In the genomic region with DNA sequence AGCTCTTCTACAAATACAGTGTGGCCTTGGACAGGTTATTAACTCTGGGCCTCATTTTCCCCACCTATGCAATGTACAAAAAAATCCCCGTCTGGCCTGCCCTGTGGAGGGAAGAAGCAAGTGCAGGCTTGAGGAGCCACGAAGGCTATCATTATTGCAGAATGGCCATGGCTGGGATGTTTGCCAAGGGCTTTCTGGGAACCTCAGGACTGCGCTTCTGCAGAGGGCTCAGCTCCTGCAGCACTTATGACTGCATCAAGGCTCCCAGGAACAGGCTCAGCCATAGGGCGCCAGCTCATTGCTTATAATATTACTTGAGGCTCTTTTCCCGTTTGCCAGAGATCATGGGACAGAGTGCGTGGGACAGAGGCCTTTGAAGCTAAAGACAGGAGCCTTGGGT, we compare ENCODE assay signal across 12 cellular contexts. TPM values are rescaled to one million over a fixed set of nuclear protein-coding genes. Genes with fewer than 3 reads are reported as not detected.
DNase-seq lines count a peak whose midpoint lies in the region; ATAC-seq, FAIRE-seq and TF ChIP-seq lines count a peak whose summit lies in the region.
"Had no signal": no experiment of that assay in that cellular context is flagged by ENCODE, and none has a peak within 500 bp of the region (broad histone marks: within the 10 kb centered on the region; RNA-seq: fewer than 3 reads in every experiment).

No MANE protein-coding gene starts in this region.

- H3K27ac ChIP-seq in kidney (ENCODE audit: low read depth in 2 of 2, low read length in 2 of 2): no peak overlapping the region
- H3K27ac ChIP-seq: GM23248 had no signal

- H3K9me3 ChIP-seq in adipocyte (ENCODE audit: control insufficient read depth, low read length) (peaks cover 9% of the 10 kb centered on the region), kidney (ENCODE audit: control insufficient read depth in 1 of 2, low read length in 2 of 2) (peaks cover 0 to 7% of the 10 kb centered on the region in 2 donors), HAP-1 (no peaks in the 10 kb centered on the region)

- H3K9ac ChIP-seq in adipocyte (ENCODE audit: low read length): no peak overlapping the region
- no peak overlapping the region for H3K9ac ChIP-seq in kidney (ENCODE audit: low read length in 2 of 2)
- H3K9ac ChIP-seq: GM23248 had no signal

- H3K4me1 ChIP-seq in adipocyte (ENCODE audit: control insufficient read depth, insufficient read depth, low read length): peaks cover 13% of the 10 kb centered on the region
- peaks cover 0 to 9% of the 10 kb centered on the region in 2 donors for H3K4me1 ChIP-seq in kidney (ENCODE audit: control insufficient read depth in 1 of 2, insufficient read depth in 1 of 2, low read depth in 1 of 2, low read length in 2 of 2)
- H3K4me1 ChIP-seq in HAP-1: no peaks in the 10 kb centered on the region

- H3K4me3 ChIP-seq in adipocyte (ENCODE audit: low read length): no peak overlapping the region
- H3K4me3 ChIP-seq in kidney (ENCODE audit: low read length in 2 of 2): no peak overlapping the region
- H3K4me3 ChIP-seq in HAP-1: no peak overlapping the region
- H3K4me3 ChIP-seq in lower leg skin (ENCODE audit: low read depth, poor library complexity, severe bottlenecking): no peak overlapping the region
- H3K4me3 ChIP-seq: GM23248 had no signal

- no peak for ATAC-seq in GM18867 (IDR thresholded peaks at IDR 0.05; ENCODE audit: unreplicated experiment)

- intact Hi-C loops in kidney (cut with DNase I): no loop called here
- intact Hi-C loops in lower leg skin (cut with DNase I; ENCODE audit: low total_unique reads): no loop called here

- in situ Hi-C loops in HAP-1 (cut with MboI; ENCODE audit: low sequenced_read_pairs): no loop called here

- DNase-seq in AML-193 (lab: John Stamatoyannopoulos, UW): peak; percentile 56 to 63
- DNase-seq in GM04503 (ENCODE audit: low read depth): peak; percentile 52
- DNase-seq in adipocyte (ENCODE audit: low read depth): peak; percentile 19
- DNase-seq in kidney: peak; percentile 71
- no peak for DNase-seq in HAP-1 (ENCODE audit: low spot score in 2 of 2)
- no peak for DNase-seq in lower leg skin (ENCODE audit: low spot score in 2 of 2)
- no peak for DNase-seq in putamen (ENCODE audit: low spot score)
- DNase-seq: GDM1, GM23248, midbrain had no signal

- no peaks in the 10 kb centered on the region for H3K36me3 ChIP-seq in adipocyte (ENCODE audit: control insufficient read depth, insufficient read depth, low read length, severe bottlenecking)
- no peaks in the 10 kb centered on the region for H3K36me3 ChIP-seq in kidney (ENCODE audit: control insufficient read depth in 1 of 2, insufficient read depth in 2 of 2, low read length in 2 of 2)
- no peaks in the 10 kb centered on the region for H3K36me3 ChIP-seq in HAP-1 (replicated peaks)

- TF ChIP-seq CTCF in kidney (IDR thresholded peaks at IDR 0.05; ENCODE audit: borderline replicate concordance, extremely low read depth, insufficient read depth): no peak
- no peak for TF ChIP-seq CTCF in lower leg skin (IDR thresholded peaks at IDR 0.05)

- WGBS in lower leg skin, 2 donors: 22 to 32% methylated on average over 6 of the region's 6 CpGs

- no peak for TF ChIP-seq POLR2A in lower leg skin (IDR thresholded peaks at IDR 0.05)

- H3K27me3 ChIP-seq in adipocyte (replicated peaks; ENCODE audit: control insufficient read depth, insufficient read depth, low read length) (no peaks in the 10 kb centered on the region), HAP-1 (ENCODE audit: low read depth) (no peaks in the 10 kb centered on the region)

- no peak for FAIRE-seq in kidney (lab: Jason Lieb, UNC)
- FAIRE-seq: endometrium had no signal

RNA-seq across cellular contexts. Expression of a gene that starts 20.5 kb away (rescaled TPM):
- total RNA-seq in kidney (0.35 TPM), lower leg skin (under 1 TPM; 0.06 to 0.27 (median 0.14) TPM)
- polyA plus RNA-seq in kidney (ENCODE audit: insufficient read depth, low read depth, low replicate concordance): not detected
- total RNA-seq: GM23248 had no signal
- polyA plus RNA-seq: GM23248 had no signal

RNA-seq across cellular contexts. Expression of a gene that starts 33.3 kb away (rescaled TPM):
- 66.6 TPM for total RNA-seq in kidney
- polyA plus RNA-seq in kidney (ENCODE audit: insufficient read depth, low read depth, low replicate concordance): 32.1 TPM
- total RNA-seq in lower leg skin: 10 to 100 TPM; 14.5 to 56.5 (median 23.2) TPM

Comparison
In these comparisons a context has a peak if more than half of its experiments do, and no peak if none do; other contexts are left out.
1. DNase-seq: peak in AML-193 (2 of 2), GM04503 (single experiment), adipocyte (single experiment) and kidney (single experiment); none in HAP-1 (0 of 2), lower leg skin (0 of 2) and putamen (single experiment).